In the genomic region with DNA sequence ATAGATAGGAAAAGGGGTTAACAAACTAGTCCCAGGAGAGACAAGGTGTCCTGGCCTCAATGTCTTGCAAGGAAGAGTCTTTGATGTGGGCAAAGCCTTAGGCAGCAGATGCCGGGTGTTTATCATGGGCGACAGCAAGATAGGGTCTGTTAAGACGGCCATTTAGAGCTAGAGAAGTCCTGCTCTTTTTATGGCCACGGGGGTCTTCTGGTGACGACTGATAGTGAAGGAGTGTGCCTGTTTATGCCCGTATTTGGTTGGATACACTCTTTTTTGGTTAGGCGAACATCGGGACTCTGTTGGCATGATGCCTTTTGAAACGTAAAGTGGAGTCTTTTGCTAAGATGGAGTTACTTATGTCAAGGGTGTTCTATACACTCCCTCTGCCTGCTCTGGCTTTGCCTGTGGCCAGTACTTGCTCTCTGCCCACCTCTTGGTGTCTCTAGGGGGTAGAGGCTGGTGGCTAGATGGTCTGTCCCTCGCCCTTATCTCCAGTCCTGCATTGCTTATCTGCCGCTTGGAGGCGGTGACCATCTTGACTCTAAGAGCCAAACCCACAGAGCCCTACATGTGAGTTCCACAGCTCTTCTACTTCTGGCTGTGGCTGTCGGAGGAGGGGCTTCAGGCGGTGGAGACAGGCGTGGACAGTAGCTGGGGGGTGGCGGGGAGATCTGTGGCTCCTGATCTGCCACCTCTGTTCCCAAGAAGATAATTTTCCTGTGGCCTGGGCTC, we compare ENCODE assay signal across 8 cellular contexts. TPM values are rescaled to one million over a fixed set of nuclear protein-coding genes. Genes with fewer than 3 reads are reported as not detected.
A peak's percentile ranks its signal among the peaks of the same experiment; 100 is the strongest.
DNase-seq lines count a peak whose midpoint lies in the region; ATAC-seq, FAIRE-seq and TF ChIP-seq lines count a peak whose summit lies in the region.

No MANE protein-coding gene starts in this region.

- H3K9me2 ChIP-seq in GM23248 (ENCODE audit: insufficient read depth): no peaks in the 10 kb centered on the region

- intact Hi-C loops in sigmoid colon (cut with DNase I): loop anchor here (2.0 kb wide), 1 partner anchor 140 kb away; no protein-coding TSS in a partner anchor

- H4K20me1 ChIP-seq in GM23248 (ENCODE audit: insufficient read depth) (no peaks in the 10 kb centered on the region), fibroblast of lung (ENCODE audit: control insufficient read depth, extremely low read depth, insufficient read depth, low read length) (no peaks in the 10 kb centered on the region)

- 75 to 77% methylated on average over 16 of the region's 16 CpGs for WGBS in GM23248 (ENCODE audit: low coverage in 1 of 2, low lambda C conversion rate in 2 of 2, missing lambda C conversion rate in 2 of 2), 2 experiments
- 81 to 84% methylated on average over 16 of the region's 16 CpGs for WGBS in sigmoid colon, 2 donors

- no peaks in the 10 kb centered on the region for H3F3A ChIP-seq in GM23248 (ENCODE audit: insufficient read depth)

- peak overlapping the region; percentile 100 for H3K4me3 Mint-ChIP-seq in T-helper 17 cell

- no peak for TF ChIP-seq POLR2A in sigmoid colon (IDR thresholded peaks at IDR 0.05)

- H3K9ac ChIP-seq in GM23248 (peak overlapping the region; percentile 73), fibroblast of lung (ENCODE audit: insufficient read depth, low read length) (no peak overlapping the region)

- H3K27ac Mint-ChIP-seq in T-helper 17 cell: peak overlapping the region; percentile 98

- no peak for FAIRE-seq in frontal cortex (lab: Jason Lieb, UNC)

- in situ Hi-C loops in GM23248 (cut with MboI): loop anchor here (10.0 to 25.0 kb wide), 2 partner anchors 142 to 250 kb away; no protein-coding TSS in a partner anchor

- H3K4me2 ChIP-seq in GM23248 (ENCODE audit: unreplicated experiment) (peak overlapping the region; percentile 90), fibroblast of lung (ENCODE audit: extremely low read depth, insufficient read depth, low read length) (peak overlapping the region; percentile 57)

- H3K27me3 ChIP-seq in GM23248 (replicated peaks; ENCODE audit: insufficient read depth) (no peaks in the 10 kb centered on the region), fibroblast of lung (ENCODE audit: control insufficient read depth, insufficient read depth, low read length) (no peaks in the 10 kb centered on the region), sigmoid colon (no peaks in the 10 kb centered on the region)

- H3K4me3 ChIP-seq in GM23248 (peak overlapping the region; percentile 89), fibroblast of lung (replicated peaks in 1 of 4; ENCODE audit: control extremely low read depth in 1 of 4, insufficient read depth in 1 of 4, low read depth in 3 of 4, low read length in 4 of 4) (peak overlapping the region in 3 of 4 experiments; percentile 36 to 86 (median 69)), sigmoid colon (peak overlapping the region; percentile 56 to 68 (median 59))

- peak overlapping the region; percentile 89 for H2AFZ ChIP-seq in GM23248
- H2AFZ ChIP-seq in fibroblast of lung (ENCODE audit: low read length): peak overlapping the region; percentile 78

- TF ChIP-seq EP300 in sigmoid colon (IDR thresholded peaks at IDR 0.05): no peak

- no peak for ATAC-seq in T-helper 17 cell

- H3K4me1 Mint-ChIP-seq in T-helper 17 cell: peaks cover 40% of the 10 kb centered on the region

- H3K9me3 ChIP-seq in GM23248 (ENCODE audit: low read depth): no peaks in the 10 kb centered on the region
- no peaks in the 10 kb centered on the region for H3K9me3 ChIP-seq in T-helper 17 cell (ENCODE audit: control insufficient read depth, low read length, poor library complexity, severe bottlenecking)
- no peaks in the 10 kb centered on the region for H3K9me3 ChIP-seq in fibroblast of lung (ENCODE audit: control insufficient read depth, insufficient read depth, low read depth, low read length)
- H3K9me3 ChIP-seq in sigmoid colon: no peaks in the 10 kb centered on the region

- H3K36me3 Mint-ChIP-seq in T-helper 17 cell (ENCODE audit: low read depth): peaks cover 2% of the 10 kb centered on the region

- peaks cover 7% of the 10 kb centered on the region; the same call in 1 of the 2 replicates for H3K4me1 ChIP-seq in GM23248 (ENCODE audit: insufficient read depth)
- no peaks in the 10 kb centered on the region for H3K4me1 ChIP-seq in fibroblast of lung (ENCODE audit: control insufficient read depth, extremely low read depth, insufficient read depth, low read length)
- peaks cover 0 to 19% (median 14%) of the 10 kb centered on the region in 4 donors for H3K4me1 ChIP-seq in sigmoid colon

- TF ChIP-seq CTCF in fibroblast of lung (conservative IDR thresholded peaks at IDR 0.05 in 1 of 2, IDR thresholded peaks at IDR 0.05 in 1 of 2; ENCODE audit: low read depth in 1 of 2, low read length in 2 of 2) (no peak), sigmoid colon (IDR thresholded peaks at IDR 0.05) (no peak)

- H3K79me2 ChIP-seq in GM23248 (ENCODE audit: insufficient read depth): no peaks in the 10 kb centered on the region
- H3K79me2 ChIP-seq in fibroblast of lung (ENCODE audit: control insufficient read depth, insufficient read depth, low read length): no peaks in the 10 kb centered on the region

- peak overlapping the region; percentile 31; the same call in 1 of the 2 replicates for H3K27ac ChIP-seq in GM23248
- peak overlapping the region; percentile 58 for H3K27ac ChIP-seq in fibroblast of lung (ENCODE audit: insufficient read depth, low read length)
- peak overlapping the region; percentile 73 to 84 (median 77) for H3K27ac ChIP-seq in sigmoid colon

- DNase-seq in GM23248 (no peak), T-helper 17 cell (no peak), fibroblast of lung (ENCODE audit: low read depth in 2 of 2) (no peak), sigmoid colon (no peak), frontal cortex (ENCODE audit: low spot score in 2 of 2) (no peak), NCI-H1048 (lab: John Stamatoyannopoulos, UW) (no peak), GDM1 (lab: John Stamatoyannopoulos, UW) (no peak)
- no peak for DNase-seq in stimulated activated CD4-positive, alpha-beta T cell treated with anti-CD3 and anti-CD28 coated beads, Interleukin-12 subunit alpha, Interleukin-12 subunit beta, amount 100 ng/mL, for 4 hours

- no peaks in the 10 kb centered on the region for H3K36me3 ChIP-seq in GM23248 (ENCODE audit: low read depth)
- H3K36me3 ChIP-seq in fibroblast of lung (ENCODE audit: control insufficient read depth, insufficient read depth, low read length): no peaks in the 10 kb centered on the region
- H3K36me3 ChIP-seq in sigmoid colon: no peaks in the 10 kb centered on the region

- no peaks in the 10 kb centered on the region for H3K27me3 Mint-ChIP-seq in T-helper 17 cell

RNA-seq across cellular contexts. Expression of a gene that starts 55.8 kb away (rescaled TPM):
- 159 and 175 TPM in 2 replicates for total RNA-seq in GM23248 (2014; rRNA removed; shearing (Covaris generic))
- 107 and 112 TPM in 2 replicates for polyA plus RNA-seq in GM23248 (2016; fragmentation: Nextera tagmentation; extraction: Ambion mirVana)
- total RNA-seq in T-helper 17 cell: 10 to 100 TPM; 51.6 to 54.0 TPM
- 142 and 191 TPM in 2 replicates for total RNA-seq in fibroblast of lung
- 64.0 and 96.0 TPM in 2 replicates for polyA plus RNA-seq in fibroblast of lung
- polyA plus RNA-seq in fibroblast of lung (2012): 41.3 and 85.4 TPM in 2 replicates
- 105 and 128 TPM in 2 replicates for polyA minus RNA-seq in fibroblast of lung (ENCODE audit: low replicate concordance)
- 100 to 1,000 TPM; 150 to 178 (median 155) TPM for total RNA-seq in sigmoid colon
- polyA plus RNA-seq in sigmoid colon: 10 to 100 TPM; 16.8 to 23.1 (median 19.9) TPM
- total RNA-seq in frontal cortex: 149 TPM
